ENCODE assay signal across 31 cellular contexts in genomic region chr1:150912623-150913022, GRCh38. TPM values are rescaled to one million over a fixed set of nuclear protein-coding genes. Genes with fewer than 3 reads are reported as not detected.
"Had no signal": no experiment of that assay in that cellular context is flagged by ENCODE, and none has a peak within 500 bp of the region (broad histone marks: within the 10 kb centered on the region; RNA-seq: fewer than 3 reads in every experiment).

No MANE protein-coding gene starts in this region.

- ATAC-seq: activated T-helper 17 cell treated with anti-CD3 and anti-CD28 coated beads, Interleukin-2, amount 50 U/mL, for 72 hours; SK-N-SH treated with all-trans-retinoic acid at 6 μM for 48 hours had no signal

- H3K9me3 Mint-ChIP-seq: activated B cell treated with CpG ODN at 0.5 μM for 24 hours; activated T-helper 17 cell treated with anti-CD3 and anti-CD28 coated beads, Interleukin-2, amount 50 U/mL, for 72 hours; brain; central memory CD8-positive, alpha-beta T cell had no signal

- H3K4me3 ChIP-seq: MG63, Peyer's patch, SJSA1 had no signal

- H3K27ac Mint-ChIP-seq: activated B cell treated with CpG ODN at 0.5 μM for 24 hours; activated CD4-positive, alpha-beta T cell treated with anti-CD3 and anti-CD28 coated beads, Interleukin-2, amount 10 ng/mL, durations not matched to agents 24 days and 14 days; activated naive CD4-positive, alpha-beta T cell treated with anti-CD3 and anti-CD28 coated beads for 36 hours; activated naive CD8-positive, alpha-beta T cell; activated T-helper 17 cell treated with anti-CD3 and anti-CD28 coated beads, Interleukin-2, amount 50 U/mL, for 72 hours; brain; T-helper 1 cell treated with Interleukin-12 subunit alpha and Interleukin-12 subunit beta and Interleukin-4 antibody, amounts not matched to agents 30 μg/mL and 1 μg/mL, for 36 hours had no signal

- H3K36me3 ChIP-seq: MG63, Peyer's patch, SJSA1 had no signal

- H3K4me3 Mint-ChIP-seq: activated B cell treated with CpG ODN at 0.5 μM for 24 hours; activated CD4-positive, alpha-beta T cell treated with anti-CD3 and anti-CD28 coated beads, Interleukin-2, amount 10 ng/mL, durations not matched to agents 24 days and 14 days; activated naive CD4-positive, alpha-beta T cell treated with anti-CD3 and anti-CD28 coated beads for 36 hours; activated naive CD8-positive, alpha-beta T cell; activated T-helper 17 cell treated with anti-CD3 and anti-CD28 coated beads, Interleukin-2, amount 50 U/mL, for 72 hours; brain; central memory CD8-positive, alpha-beta T cell; T-helper 1 cell treated with Interleukin-12 subunit alpha and Interleukin-12 subunit beta and Interleukin-4 antibody, amounts not matched to agents 30 μg/mL and 1 μg/mL, for 36 hours had no signal

- H3K4me1 Mint-ChIP-seq: activated CD4-positive, alpha-beta T cell treated with anti-CD3 and anti-CD28 coated beads, Interleukin-2, amount 10 ng/mL, durations not matched to agents 24 days and 14 days; brain; central memory CD8-positive, alpha-beta T cell had no signal

- FAIRE-seq: astrocyte had no signal

- H3K4me1 ChIP-seq: Peyer's patch, SJSA1 had no signal

- H3K27me3 Mint-ChIP-seq: activated B cell treated with CpG ODN at 0.5 μM for 24 hours; activated CD4-positive, alpha-beta T cell treated with anti-CD3 and anti-CD28 coated beads, Interleukin-2, amount 10 ng/mL, durations not matched to agents 24 days and 14 days; activated naive CD8-positive, alpha-beta T cell; activated T-helper 17 cell treated with anti-CD3 and anti-CD28 coated beads, Interleukin-2, amount 50 U/mL, for 72 hours; central memory CD8-positive, alpha-beta T cell had no signal

- H3K27ac ChIP-seq: Peyer's patch, SJSA1 had no signal

- H3K27me3 ChIP-seq: MG63, Peyer's patch, SJSA1 had no signal

- H3K9me3 ChIP-seq: Peyer's patch, SJSA1 had no signal

- H3K36me3 Mint-ChIP-seq: activated naive CD8-positive, alpha-beta T cell; brain had no signal

- DNase-seq: activated B cell treated with CpG ODN at 0.5 μM for 24 hours; activated CD4-positive, alpha-beta T cell treated with anti-CD3 and anti-CD28 coated beads for 1 hour; activated CD4-positive, alpha-beta T cell treated with anti-CD3 and anti-CD28 coated beads, Interleukin-2, amount 10 ng/mL, durations not matched to agents 24 days and 14 days; activated CD4-positive, alpha-beta T cell treated with anti-CD3 and anti-CD28 coated beads, Interleukin-2, amount 50 U/mL, for 48 hours; activated CD8-positive, alpha-beta memory T cell treated with anti-CD3 and anti-CD28 coated beads for 24 hours; activated gamma-delta T cell; activated naive CD4-positive, alpha-beta T cell treated with anti-CD3 and anti-CD28 coated beads for 36 hours; activated T-cell treated with anti-CD3 and anti-CD28 coated beads for 4 hours; activated T-cell treated with anti-CD3 and anti-CD28 coated beads, Interleukin-2, amount 50 U/mL, for 48 hours; amygdala; MG63; MV-4-11; NCI-H1092 treated with DMSO at 0.1 percent for 48 hours; NCI-H1417 treated with DMSO at 0.1 percent for 48 hours; NCI-H1694; NCI-H2029; NCI-H345; NCI-H510A; NCI-H526 treated with DMSO at 0.1 percent for 48 hours; NCI-H82; NK-92 treated with Interleukin-12 subunit alpha and Interleukin-12 subunit beta, amount 100 ng/mL, for 24 hours; Peyer's patch; SHP77 had no signal

RNA-seq across cellular contexts. Expression of gene CTXND2, which starts 25.7 kb away (rescaled TPM):
- total RNA-seq: activated B cell treated with CpG ODN at 0.5 μM for 24 hours; activated CD4-positive, alpha-beta T cell treated with anti-CD3 and anti-CD28 coated beads, Interleukin-2, amount 10 ng/mL, durations not matched to agents 24 days and 14 days; activated naive CD4-positive, alpha-beta T cell treated with anti-CD3 and anti-CD28 coated beads for 36 hours; activated T-helper 17 cell treated with anti-CD3 and anti-CD28 coated beads, Interleukin-2, amount 50 U/mL, for 72 hours; astrocyte; Peyer's patch; SJSA1 had no signal
